16 cellular contexts compared by ENCODE assay signal in the genomic region with DNA sequence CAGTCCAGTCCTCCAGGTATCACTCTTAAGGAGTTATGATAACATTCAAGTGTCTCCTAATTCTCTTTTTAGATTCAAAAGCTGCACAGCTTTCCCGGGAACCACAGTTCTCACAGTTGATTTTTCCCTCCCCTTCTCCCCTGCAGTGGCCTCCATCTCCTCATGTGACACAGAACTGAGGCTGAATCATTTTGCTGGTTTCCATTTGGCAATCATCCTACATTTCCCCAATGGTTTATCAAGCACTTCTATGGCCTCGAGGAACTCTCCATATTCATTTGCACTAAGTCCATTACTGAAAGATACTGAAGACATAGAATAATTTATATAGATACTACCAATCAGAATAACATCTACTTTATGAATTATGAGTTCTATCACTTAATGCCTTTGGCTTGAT.
A peak's percentile ranks its signal among the peaks of the same experiment; 100 is the strongest.
DNase-seq lines count a peak whose midpoint lies in the region; ATAC-seq and TF ChIP-seq lines count a peak whose summit lies in the region.
"Had no signal": no experiment of that assay in that cellular context is flagged by ENCODE, and none has a peak within 500 bp of the region (broad histone marks: within the 10 kb centered on the region; RNA-seq: fewer than 3 reads in every experiment).

No MANE protein-coding gene starts in this region.

- TF ChIP-seq POLR2A in suprapubic skin (IDR thresholded peaks at IDR 0.05) = no peak

- H3K4me3 ChIP-seq in fibroblast of the aortic adventitia (ENCODE audit: low read depth, low read length) (no peak overlapping the region), suprapubic skin (no peak overlapping the region)
- H3K4me3 ChIP-seq: BLaER1, GM23338 had no signal

- TF ChIP-seq EP300 in suprapubic skin (IDR thresholded peaks at IDR 0.05) = no peak

- H3K27me3 ChIP-seq in suprapubic skin = no peaks in the 10 kb centered on the region
- H3K27me3 ChIP-seq: BLaER1 had no signal

- no peak for TF ChIP-seq CTCF in fibroblast of the aortic adventitia (IDR thresholded peaks at IDR 0.05; ENCODE audit: insufficient read depth, low read length)
- TF ChIP-seq CTCF in suprapubic skin (IDR thresholded peaks at IDR 0.05) = no peak

- DNase-seq in AG20443 (ENCODE audit: low spot score) (peak; percentile 41), SK-MEL-5 (ENCODE audit: low read depth, low spot score) (peak; percentile 8), fibroblast of the aortic adventitia (ENCODE audit: low read depth) (peak; percentile 50), stromal cell of bone marrow (ENCODE audit: low read depth) (peak; percentile 50), suprapubic skin (ENCODE audit: low spot score in 2 of 2) (no peak)
- DNase-seq: AML-193; Caco-2; CD8-positive, alpha-beta memory T cell; DND-41; GF-D8; H7; IMR-90 had no signal

- no peaks in the 10 kb centered on the region for H3K36me3 ChIP-seq in suprapubic skin
- H3K36me3 ChIP-seq: BLaER1 had no signal

- 70% methylated on average over 2 of the region's 2 CpGs for WGBS in suprapubic skin

- H3K4me1 ChIP-seq in suprapubic skin = no peaks in the 10 kb centered on the region
- H3K4me1 ChIP-seq: BLaER1, Caco-2 had no signal

- no peaks in the 10 kb centered on the region for H3K9me3 ChIP-seq in suprapubic skin
- H3K9me3 ChIP-seq: BLaER1, Caco-2 had no signal

- H3K27ac ChIP-seq in suprapubic skin = no peak overlapping the region
- H3K27ac ChIP-seq: BLaER1 had no signal

- ATAC-seq in GM19463 (IDR thresholded peaks at IDR 0.05; ENCODE audit: unreplicated experiment) (no peak), HG03520 (IDR thresholded peaks at IDR 0.05; ENCODE audit: unreplicated experiment) (no peak)
- ATAC-seq: GM23338 had no signal

- in situ Hi-C loops in SK-MEL-5 (cut with HindIII; ENCODE audit: low pct_unique_long_range_greater_than_20kb, low sequenced_read_pairs) = no loop called here

Comparison
In these comparisons a context has a peak if more than half of its experiments do, and no peak if none do; other contexts are left out.
1. DNase-seq: peak in AG20443 (single experiment), SK-MEL-5 (single experiment), fibroblast of the aortic adventitia (single experiment) and stromal cell of bone marrow (single experiment); none in suprapubic skin (0 of 2).